ENCODE assay signal across 30 cellular contexts in genomic region chr19:30314056-30314804, GRCh38. TPM values are rescaled to one million over a fixed set of nuclear protein-coding genes. Genes with fewer than 3 reads are reported as not detected.
"Had no signal": no experiment of that assay in that cellular context is flagged by ENCODE, and none has a peak within 500 bp of the region (broad histone marks: within the 10 kb centered on the region; RNA-seq: fewer than 3 reads in every experiment).

No MANE protein-coding gene starts in this region.

- H3K27me3 ChIP-seq: brain microvascular endothelial cell, foreskin keratinocyte, neutrophil, tibial nerve had no signal

- H3K27ac ChIP-seq: brain microvascular endothelial cell, foreskin keratinocyte, heart left ventricle, left ventricle myocardium inferior, neutrophil, skin epidermis, tibial nerve, WERI-Rb-1 had no signal

- H3K4me3 ChIP-seq: heart left ventricle, left ventricle myocardium inferior, lung, mucosa of descending colon, skin epidermis, tibial nerve had no signal

- H3K4me3 Mint-ChIP-seq: activated CD4-positive, alpha-beta memory T cell treated with anti-CD3 and anti-CD28 coated beads for 36 hours; activated CD4-positive, alpha-beta T cell treated with anti-CD3 and anti-CD28 coated beads, Interleukin-2, amount 10 ng/mL, durations not matched to agents 24 days and 14 days; activated T-cell treated with anti-CD3 and anti-CD28 coated beads, Interleukin-2, amount 50 U/mL, for 24 hours; nephron; stimulated activated memory B cell treated with anti-CD40 and anti-IgM and Interleukin-4, amounts not matched to agents 10 μg/mL and 1 μg/mL and 100 μg/mL, for 72 hours; T-helper 1 cell treated with Interleukin-12 subunit alpha and Interleukin-12 subunit beta and Interleukin-4 antibody, amounts not matched to agents 30 μg/mL and 1 μg/mL, for 36 hours had no signal

- H3K9me3 Mint-ChIP-seq: activated CD4-positive, alpha-beta T cell treated with anti-CD3 and anti-CD28 coated beads, Interleukin-2, amount 10 ng/mL, durations not matched to agents 24 days and 14 days had no signal

- H3K9me3 ChIP-seq: mucosa of descending colon, neutrophil, tibial nerve had no signal

- H3K4me1 ChIP-seq: foreskin keratinocyte, heart left ventricle, left ventricle myocardium inferior had no signal

- H3K27me3 Mint-ChIP-seq: activated CD4-positive, alpha-beta memory T cell treated with anti-CD3 and anti-CD28 coated beads for 36 hours; activated CD4-positive, alpha-beta T cell treated with anti-CD3 and anti-CD28 coated beads, Interleukin-2, amount 10 ng/mL, durations not matched to agents 24 days and 14 days; activated T-cell treated with anti-CD3 and anti-CD28 coated beads, Interleukin-2, amount 50 U/mL, for 24 hours; stimulated activated memory B cell treated with anti-CD40 and anti-IgM and Interleukin-4, amounts not matched to agents 10 μg/mL and 1 μg/mL and 100 μg/mL, for 72 hours had no signal

- ATAC-seq: activated CD4-positive, CD25-positive, alpha-beta regulatory T cell treated with anti-CD3 and anti-CD28 coated beads, Interleukin-2, amount 50 U/mL, for 24 hours; esophagus mucosa; foreskin keratinocyte; heart left ventricle; mucosa of descending colon; sciatic nerve; stimulated activated memory B cell treated with anti-CD40 and anti-IgM and Interleukin-4, amounts not matched to agents 10 μg/mL and 1 μg/mL and 100 μg/mL, for 72 hours had no signal

- H3K27ac Mint-ChIP-seq: activated CD4-positive, alpha-beta memory T cell treated with anti-CD3 and anti-CD28 coated beads for 36 hours; activated CD4-positive, alpha-beta T cell treated with anti-CD3 and anti-CD28 coated beads, Interleukin-2, amount 10 ng/mL, durations not matched to agents 24 days and 14 days; activated T-cell treated with anti-CD3 and anti-CD28 coated beads, Interleukin-2, amount 50 U/mL, for 24 hours; nephron; stimulated activated memory B cell treated with anti-CD40 and anti-IgM and Interleukin-4, amounts not matched to agents 10 μg/mL and 1 μg/mL and 100 μg/mL, for 72 hours; T-helper 1 cell treated with Interleukin-12 subunit alpha and Interleukin-12 subunit beta and Interleukin-4 antibody, amounts not matched to agents 30 μg/mL and 1 μg/mL, for 36 hours had no signal

- H3K4me1 Mint-ChIP-seq: activated CD4-positive, alpha-beta T cell treated with anti-CD3 and anti-CD28 coated beads, Interleukin-2, amount 10 ng/mL, durations not matched to agents 24 days and 14 days; nephron; stimulated activated memory B cell treated with anti-CD40 and anti-IgM and Interleukin-4, amounts not matched to agents 10 μg/mL and 1 μg/mL and 100 μg/mL, for 72 hours had no signal

- DNase-seq: activated CD4-positive, alpha-beta memory T cell treated with anti-CD3 and anti-CD28 coated beads for 36 hours; activated CD4-positive, alpha-beta T cell treated with anti-CD3 and anti-CD28 coated beads, Interleukin-2, amount 10 ng/mL, durations not matched to agents 24 days and 14 days; activated CD8-positive, alpha-beta memory T cell treated with anti-CD3 and anti-CD28 coated beads, Interleukin-2, amount 50 U/mL, for 4 hours; activated gamma-delta T cell; activated naive CD4-positive, alpha-beta T cell treated with anti-CD3 and anti-CD28 coated beads, Interleukin-2, amount 50 U/mL, for 16 hours; activated T-cell treated with anti-CD3 and anti-CD28 coated beads, Interleukin-2, amount 50 U/mL, for 24 hours; amniotic stem cell; brain microvascular endothelial cell; foreskin keratinocyte; heart left ventricle; left ventricle myocardium inferior; mesendoderm; mucosa of descending colon; stimulated activated CD4-positive, alpha-beta T cell treated with anti-CD3 and anti-CD28 coated beads, Interleukin-4, amount 100 ng/mL, for 24 hours; SW 1271; T1000; WERI-Rb-1 had no signal

- H3K36me3 Mint-ChIP-seq: activated CD4-positive, alpha-beta memory T cell treated with anti-CD3 and anti-CD28 coated beads for 36 hours; stimulated activated memory B cell treated with anti-CD40 and anti-IgM and Interleukin-4, amounts not matched to agents 10 μg/mL and 1 μg/mL and 100 μg/mL, for 72 hours had no signal

RNA-seq across cellular contexts. Expression of gene ZNF536, which starts 58.0 kb away (rescaled TPM):
- total RNA-seq: activated CD4-positive, alpha-beta memory T cell treated with anti-CD3 and anti-CD28 coated beads for 36 hours; activated CD4-positive, alpha-beta T cell treated with anti-CD3 and anti-CD28 coated beads, Interleukin-2, amount 10 ng/mL, durations not matched to agents 24 days and 14 days; activated CD8-positive, alpha-beta memory T cell treated with anti-CD3 and anti-CD28 coated beads for 36 hours; foreskin keratinocyte; myocyte; osteocyte had no signal
- polyA plus RNA-seq: foreskin keratinocyte had no signal
